In the genomic region with DNA sequence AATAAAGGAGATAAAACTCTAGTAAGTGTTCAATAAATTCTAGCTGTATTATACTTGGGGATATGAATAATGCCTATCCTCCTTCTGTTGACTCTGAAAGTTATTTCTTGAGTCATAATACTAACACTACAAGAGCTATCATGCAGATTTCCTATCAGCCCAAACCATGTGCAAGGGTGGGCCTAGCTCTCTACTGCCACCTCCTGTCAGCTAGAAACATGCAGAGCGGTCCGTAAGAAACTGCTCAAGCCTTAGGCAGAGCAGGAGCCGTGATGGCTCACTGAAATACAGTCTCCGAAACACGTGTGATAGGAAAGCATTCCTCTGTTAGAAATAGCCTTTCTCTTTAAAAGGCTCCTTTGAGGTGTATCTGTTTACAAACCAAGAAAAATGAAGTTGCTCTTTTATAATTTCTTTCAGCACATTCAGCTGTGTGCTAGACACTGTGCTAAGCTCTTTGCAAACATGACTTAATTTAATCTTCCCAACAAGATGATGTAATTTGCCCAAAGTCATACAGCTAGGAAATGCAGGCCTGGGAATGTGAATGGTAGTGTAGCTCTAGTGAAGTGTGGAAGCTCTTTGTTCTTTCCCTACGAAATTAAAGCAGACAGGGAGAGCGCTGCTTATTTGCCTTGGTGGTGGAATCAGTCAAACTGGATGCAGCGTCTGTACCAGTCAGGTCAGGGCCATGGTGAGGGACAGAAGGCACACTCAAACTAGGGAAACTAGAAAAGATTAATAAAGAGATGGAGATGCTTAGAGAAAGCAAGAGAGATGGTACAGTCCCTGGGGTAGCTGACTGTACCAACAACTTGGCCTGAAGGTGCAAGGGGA, we compare ENCODE assay signal across 8 cellular contexts. TPM values are rescaled to one million over a fixed set of nuclear protein-coding genes. Genes with fewer than 3 reads are reported as not detected.
DNase-seq lines count a peak whose midpoint lies in the region; ATAC-seq and TF ChIP-seq lines count a peak whose summit lies in the region.

No MANE protein-coding gene starts in this region.

- peak overlapping the region; percentile 34 for H3K4me2 ChIP-seq in OCI-LY3 (ENCODE audit: low read length)
- no peak overlapping the region for H3K4me2 ChIP-seq in neural cell (ENCODE audit: low read length)

- TF ChIP-seq EP300 in neural cell (conservative IDR thresholded peaks at IDR 0.05; ENCODE audit: poor library complexity, severe bottlenecking) = no peak

- H3K79me2 ChIP-seq in OCI-LY3 (ENCODE audit: low read length) (peaks cover 6% of the 10 kb centered on the region; the same call in 1 of the 2 replicates), neural cell (replicated peaks; ENCODE audit: insufficient read depth, low read length) (no peaks in the 10 kb centered on the region)

- H3K4me3 Mint-ChIP-seq in CD8-positive, alpha-beta T cell = no peak overlapping the region

- H3K27ac Mint-ChIP-seq in CD8-positive, alpha-beta T cell = peak overlapping the region; percentile 42

- TF ChIP-seq RAD21 in neural cell (conservative IDR thresholded peaks at IDR 0.05) = peak; percentile 94

- H3K4me1 Mint-ChIP-seq in CD8-positive, alpha-beta T cell (ENCODE audit: low read depth) = peaks cover 14% of the 10 kb centered on the region

- H3K4me3 ChIP-seq in CD8-positive, alpha-beta T cell (ENCODE audit: low read depth, low read length) = no peak overlapping the region
- H3K4me3 ChIP-seq in OCI-LY3 (ENCODE audit: low read length) = no peak overlapping the region
- H3K4me3 ChIP-seq in esophagus squamous epithelium = no peak overlapping the region
- H3K4me3 ChIP-seq in neural cell (ENCODE audit: low read length) = no peak overlapping the region

- no peaks in the 10 kb centered on the region for H3K9me3 Mint-ChIP-seq in CD8-positive, alpha-beta T cell

- H3K9ac ChIP-seq in OCI-LY3 (ENCODE audit: low read length) = peak overlapping the region; percentile 11; the same call in 1 of the 2 replicates
- no peak overlapping the region for H3K9ac ChIP-seq in neural cell (ENCODE audit: low read length)

- no peaks in the 10 kb centered on the region for H3K4me1 ChIP-seq in CD8-positive, alpha-beta T cell (ENCODE audit: insufficient read depth, low read length)
- H3K4me1 ChIP-seq in OCI-LY3 (ENCODE audit: low read length) = peaks cover 31% of the 10 kb centered on the region
- H3K4me1 ChIP-seq in esophagus squamous epithelium = peaks cover 0 to 9% (median 0%) of the 10 kb centered on the region in 3 donors

- no peaks in the 10 kb centered on the region for H3K9me2 ChIP-seq in neural cell (ENCODE audit: insufficient read depth, low read length)

- intact Hi-C loops in CD8-positive, alpha-beta T cell (cut with DNase I, micrococcal nuclease) = loop anchor here (1.0 to 5.0 kb wide), 4 partner anchors 140 to 472 kb away; no protein-coding TSS in a partner anchor
- intact Hi-C loops in esophagus squamous epithelium (cut with DNase I) = no loop called here

- POLR2A ChIA-PET in CD8-positive, alpha-beta T cell (lab: Charles Lee) = interaction anchor here (1.2 kb wide), 1 partner anchor 141 kb away, joined by 3 read pairs; no protein-coding TSS in a partner anchor

- no peaks in the 10 kb centered on the region for H3K27me3 ChIP-seq in CD8-positive, alpha-beta T cell (ENCODE audit: insufficient read depth, low read length)
- no peaks in the 10 kb centered on the region for H3K27me3 ChIP-seq in OCI-LY3 (ENCODE audit: low read depth, low read length)
- H3K27me3 ChIP-seq in esophagus squamous epithelium = no peaks in the 10 kb centered on the region
- no peaks in the 10 kb centered on the region for H3K27me3 ChIP-seq in neural cell (ENCODE audit: insufficient read depth, low read depth, low read length)

- H3F3A ChIP-seq in neural cell (ENCODE audit: insufficient read depth, low read length, poor library complexity, severe bottlenecking) = no peaks in the 10 kb centered on the region

- peak; percentile 21 to 62 (median 55) for DNase-seq in CD8-positive, alpha-beta T cell
- DNase-seq in activated T-cell treated with anti-CD3 and anti-CD28 coated beads for 24 hours (ENCODE audit: low read depth) (peak; percentile 69), esophagus squamous epithelium (lab: John Stamatoyannopoulos, UW) (no peak), stromal cell of bone marrow (ENCODE audit: low read depth) (peak; percentile 84)

- no peaks in the 10 kb centered on the region for H4K20me1 ChIP-seq in OCI-LY3 (ENCODE audit: insufficient read depth, low read length)
- no peaks in the 10 kb centered on the region for H4K20me1 ChIP-seq in neural cell (ENCODE audit: insufficient read depth)

- 35 to 42% methylated on average over 8 of the region's 8 CpGs for WGBS in esophagus squamous epithelium, 2 donors

- TF ChIP-seq CTCF in CD8-positive, alpha-beta T cell (IDR thresholded peaks at IDR 0.05) = peak; percentile 93
- peak; percentile 98 for TF ChIP-seq CTCF in OCI-LY3 (IDR thresholded peaks at IDR 0.05; ENCODE audit: low read depth, low read length)
- peak; percentile 56 to 88 (median 80) for TF ChIP-seq CTCF in esophagus squamous epithelium (IDR thresholded peaks at IDR 0.05)
- peak; percentile 94 for TF ChIP-seq CTCF in neural cell (IDR thresholded peaks at IDR 0.05; ENCODE audit: poor library complexity, severe bottlenecking)

- H3K27me3 Mint-ChIP-seq in CD8-positive, alpha-beta T cell (ENCODE audit: low read depth) = no peaks in the 10 kb centered on the region

- no peak overlapping the region for H3K27ac ChIP-seq in CD8-positive, alpha-beta T cell (ENCODE audit: low read depth, low read length)
- no peak overlapping the region for H3K27ac ChIP-seq in OCI-LY3 (ENCODE audit: low read length)
- H3K27ac ChIP-seq in esophagus squamous epithelium = no peak overlapping the region
- H3K27ac ChIP-seq in neural cell (ENCODE audit: low read length) = no peak overlapping the region

- peaks cover 4% of the 10 kb centered on the region for H3K36me3 ChIP-seq in CD8-positive, alpha-beta T cell (ENCODE audit: insufficient read depth, low read length)
- H3K36me3 ChIP-seq in OCI-LY3 (replicated peaks; ENCODE audit: low read depth, low read length) = peaks cover 5% of the 10 kb centered on the region
- H3K36me3 ChIP-seq in esophagus squamous epithelium = peaks cover 0 to 17% (median 0%) of the 10 kb centered on the region in 3 donors
- H3K36me3 ChIP-seq in neural cell (ENCODE audit: insufficient read depth, low read length) = no peaks in the 10 kb centered on the region

- peak; percentile 99 for ATAC-seq in CD8-positive, alpha-beta T cell
- ATAC-seq in GM19351 (IDR thresholded peaks at IDR 0.05; ENCODE audit: unreplicated experiment) = peak; percentile 95
- ATAC-seq in HG03565 (IDR thresholded peaks at IDR 0.05; ENCODE audit: unreplicated experiment) = peak; percentile 78

- no peak for TF ChIP-seq POLR2A in esophagus squamous epithelium (IDR thresholded peaks at IDR 0.05)

- peaks cover 37% of the 10 kb centered on the region for H3K36me3 Mint-ChIP-seq in CD8-positive, alpha-beta T cell

- no peaks in the 10 kb centered on the region for H3K9me3 ChIP-seq in CD8-positive, alpha-beta T cell (ENCODE audit: low read length)
- H3K9me3 ChIP-seq in OCI-LY3 (ENCODE audit: insufficient read depth, low read length) (no peaks in the 10 kb centered on the region), esophagus squamous epithelium (no peaks in the 10 kb centered on the region), neural cell (ENCODE audit: low read length) (no peaks in the 10 kb centered on the region)

- no peak overlapping the region for H2AFZ ChIP-seq in OCI-LY3 (ENCODE audit: low read depth, low read length)
- H2AFZ ChIP-seq in neural cell (ENCODE audit: low read depth, low read length) = no peak overlapping the region

- CTCF ChIA-PET in CD8-positive, alpha-beta T cell (lab: Charles Lee) = interaction anchor here (0.6 to 6.0 kb wide), 28 partner anchors 9 to 543 kb away, joined by 3 to 46 read pairs (median 4); a partner anchor contains a TSS

TF ChIP-seq in neural cell, 6 proteins besides CTCF, POLR2A, EP300 and RAD21:
- TF ChIP-seq POLR2AphosphoS5 (IDR thresholded peaks at IDR 0.05) (no peak), MXI1 (conservative IDR thresholded peaks at IDR 0.05; ENCODE audit: poor library complexity, severe bottlenecking) (peak; percentile 68), EZH2 (IDR thresholded peaks at IDR 0.05; ENCODE audit: borderline replicate concordance, insufficient read depth, low read length, poor library complexity, severe bottlenecking) (no peak), TAF1 (IDR thresholded peaks at IDR 0.05; ENCODE audit: low read depth) (no peak), SMC3 (conservative IDR thresholded peaks at IDR 0.05; ENCODE audit: poor library complexity) (peak; percentile 98)
- TF ChIP-seq, protein P1, sequence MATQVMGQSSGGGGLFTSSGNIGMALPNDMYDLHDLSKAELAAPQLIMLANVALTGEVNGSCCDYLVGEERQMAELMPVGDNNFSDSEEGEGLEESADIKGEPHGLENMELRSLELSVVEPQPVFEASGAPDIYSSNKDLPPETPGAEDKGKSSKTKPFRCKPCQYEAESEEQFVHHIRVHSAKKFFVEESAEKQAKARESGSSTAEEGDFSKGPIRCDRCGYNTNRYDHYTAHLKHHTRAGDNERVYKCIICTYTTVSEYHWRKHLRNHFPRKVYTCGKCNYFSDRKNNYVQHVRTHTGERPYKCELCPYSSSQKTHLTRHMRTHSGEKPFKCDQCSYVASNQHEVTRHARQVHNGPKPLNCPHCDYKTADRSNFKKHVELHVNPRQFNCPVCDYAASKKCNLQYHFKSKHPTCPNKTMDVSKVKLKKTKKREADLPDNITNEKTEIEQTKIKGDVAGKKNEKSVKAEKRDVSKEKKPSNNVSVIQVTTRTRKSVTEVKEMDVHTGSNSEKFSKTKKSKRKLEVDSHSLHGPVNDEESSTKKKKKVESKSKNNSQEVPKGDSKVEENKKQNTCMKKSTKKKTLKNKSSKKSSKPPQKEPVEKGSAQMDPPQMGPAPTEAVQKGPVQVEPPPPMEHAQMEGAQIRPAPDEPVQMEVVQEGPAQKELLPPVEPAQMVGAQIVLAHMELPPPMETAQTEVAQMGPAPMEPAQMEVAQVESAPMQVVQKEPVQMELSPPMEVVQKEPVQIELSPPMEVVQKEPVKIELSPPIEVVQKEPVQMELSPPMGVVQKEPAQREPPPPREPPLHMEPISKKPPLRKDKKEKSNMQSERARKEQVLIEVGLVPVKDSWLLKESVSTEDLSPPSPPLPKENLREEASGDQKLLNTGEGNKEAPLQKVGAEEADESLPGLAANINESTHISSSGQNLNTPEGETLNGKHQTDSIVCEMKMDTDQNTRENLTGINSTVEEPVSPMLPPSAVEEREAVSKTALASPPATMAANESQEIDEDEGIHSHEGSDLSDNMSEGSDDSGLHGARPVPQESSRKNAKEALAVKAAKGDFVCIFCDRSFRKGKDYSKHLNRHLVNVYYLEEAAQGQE (IDR thresholded peaks at IDR 0.05; ENCODE audit: borderline replicate concordance) = no peak

RNA-seq across cellular contexts. Expression of a gene that starts 43.1 kb away (rescaled TPM):
- 1 to 10 TPM; 5.1 to 7.8 TPM for total RNA-seq in CD8-positive, alpha-beta T cell
- total RNA-seq in esophagus squamous epithelium = 10 to 100 TPM in 2 of 4 donors, 1 to 10 TPM in 2; 4.8 to 11.8 (median 9.9) TPM
- 9.0 and 12.8 TPM in 2 replicates for polyA plus RNA-seq in neural cell
- polyA minus RNA-seq in neural cell = 9.5 and 11.0 TPM in 2 replicates
